Comparison of ENCODE assay signal across 1 cellular context in the genomic region with DNA sequence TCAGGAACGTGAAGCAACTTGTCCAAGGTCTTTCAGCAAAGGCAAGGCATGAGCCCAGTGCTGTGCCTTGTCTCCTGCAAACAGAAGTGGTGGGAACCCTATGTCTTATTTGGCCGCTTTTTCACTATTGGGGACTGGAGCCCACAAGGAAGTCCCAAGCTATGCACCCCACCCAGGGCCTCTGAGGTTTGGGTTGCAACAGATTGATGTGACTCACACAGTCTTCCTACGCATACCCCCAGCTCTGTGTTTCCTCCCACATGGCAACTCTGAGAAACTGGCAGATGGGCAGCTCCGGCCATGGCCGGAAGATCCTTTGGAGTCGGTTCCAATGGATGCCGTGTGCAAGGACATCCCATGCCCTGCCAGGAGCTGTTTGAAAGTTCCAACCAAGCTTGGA.
TF ChIP-seq lines count a peak whose summit lies in the region.

No MANE protein-coding gene starts in this region.

TF ChIP-seq in HepG2, 621 proteins besides CTCF, POLR2A, EP300 and RAD21 (continued from another document):
- no peak for TF ChIP-seq MIER3 (CRISPR knock-in tag; IDR thresholded peaks at IDR 0.05; ENCODE audit: borderline replicate concordance)
- TF ChIP-seq YEATS4 (CRISPR knock-in tag; IDR thresholded peaks at IDR 0.05; ENCODE audit: borderline replicate concordance) = no peak
